8 cellular contexts compared by ENCODE assay signal in genomic region chr18:51029694-51030536, GRCh38. TPM values are rescaled to one million over a fixed set of nuclear protein-coding genes. Genes with fewer than 3 reads are reported as not detected.
DNase-seq lines count a peak whose midpoint lies in the region; ATAC-seq and TF ChIP-seq lines count a peak whose summit lies in the region.

Gene SMAD4 (plus strand): TSS chr18:51030213. CDS start chr18:51047047, 16,834 bp downstream.

- H3K9me3 ChIP-seq in MM.1S (replicated peaks; ENCODE audit: insufficient read depth, low read length) (no peaks in the 10 kb centered on the region), neural cell (ENCODE audit: low read length) (no peaks in the 10 kb centered on the region)

- peaks cover 55% of the 10 kb centered on the region for H3K4me1 Mint-ChIP-seq in stimulated activated naive CD8-positive, alpha-beta T cell treated with anti-CD3 and anti-CD28 coated beads, Interleukin-15, amount 100 ng/mL, for 72 hours

- H3K4me1 ChIP-seq in MM.1S (ENCODE audit: low read length), result peaks cover 25% of the 10 kb centered on the region

- H3K27me3 ChIP-seq in MM.1S (replicated peaks; ENCODE audit: insufficient read depth, low read length) (no peaks in the 10 kb centered on the region), neural cell (ENCODE audit: insufficient read depth, low read depth, low read length) (no peaks in the 10 kb centered on the region)

- peak; percentile 43 for TF ChIP-seq EP300 in neural cell (conservative IDR thresholded peaks at IDR 0.05; ENCODE audit: poor library complexity, severe bottlenecking)

- H4K20me1 ChIP-seq in MM.1S (ENCODE audit: insufficient read depth, low read length), result peaks cover 30% of the 10 kb centered on the region
- peaks cover 12% of the 10 kb centered on the region for H4K20me1 ChIP-seq in neural cell (ENCODE audit: insufficient read depth)

- H3K4me3 ChIP-seq in MM.1S (ENCODE audit: low read length), result peak within 1 kb of the TSS; percentile 86
- H3K4me3 ChIP-seq in neural cell (ENCODE audit: low read length), result peak within 1 kb of the TSS; percentile 88

- TF ChIP-seq CTCF in MM.1S (IDR thresholded peaks at IDR 0.05; ENCODE audit: low read length) (no peak), neural cell (IDR thresholded peaks at IDR 0.05; ENCODE audit: poor library complexity, severe bottlenecking) (peak; percentile 14)

- H3K79me2 ChIP-seq in MM.1S (ENCODE audit: low read length) (peaks cover 62% of the 10 kb centered on the region), neural cell (replicated peaks; ENCODE audit: insufficient read depth, low read length) (peaks cover 54% of the 10 kb centered on the region)

- H3K9me2 ChIP-seq in MM.1S (replicated peaks; ENCODE audit: insufficient read depth, low read length), result no peaks in the 10 kb centered on the region
- H3K9me2 ChIP-seq in neural cell (ENCODE audit: insufficient read depth, low read length), result no peaks in the 10 kb centered on the region

- H3K4me2 ChIP-seq in MM.1S (ENCODE audit: low read depth, low read length) (peak within 1 kb of the TSS; percentile 90), neural cell (ENCODE audit: low read length) (peak within 1 kb of the TSS; percentile 90)

- peak; percentile 91 for DNase-seq in G401 (ENCODE audit: low spot score)
- DNase-seq in HCEC 1CT, result peak; percentile 94
- DNase-seq in MM.1S, result peak; percentile 95
- DNase-seq in SIG-M5 (lab: John Stamatoyannopoulos, UW), result peak; percentile 67
- DNase-seq in activated gamma-delta T cell treated with Interleukin-2 at 50 U/mL for 16 hours, result peak; percentile 98
- peak; percentile 91 for DNase-seq in fibroblast of the conjunctiva (ENCODE audit: low read depth)
- DNase-seq in stimulated activated naive CD8-positive, alpha-beta T cell treated with anti-CD3 and anti-CD28 coated beads, Interleukin-15, amount 100 ng/mL, for 72 hours, result peak; percentile 97

- peaks cover 4% of the 10 kb centered on the region; the same call in 1 of the 2 replicates for H3K36me3 ChIP-seq in MM.1S (replicated peaks; ENCODE audit: insufficient read depth, low read length)
- peaks cover 19% of the 10 kb centered on the region for H3K36me3 ChIP-seq in neural cell (ENCODE audit: insufficient read depth, low read length)

- in situ Hi-C loops in G401 (cut with HindIII; ENCODE audit: low sequenced_read_pairs), result no loop called here

- H3K9me3 Mint-ChIP-seq in stimulated activated naive CD8-positive, alpha-beta T cell treated with anti-CD3 and anti-CD28 coated beads, Interleukin-15, amount 100 ng/mL, for 72 hours, result no peaks in the 10 kb centered on the region

- H2AFZ ChIP-seq in MM.1S (ENCODE audit: low read length) (peak within 1 kb of the TSS; percentile 83), neural cell (ENCODE audit: low read depth, low read length) (peak within 1 kb of the TSS; percentile 90)

- peak within 1 kb of the TSS; percentile 93 to 96 for H3K4me3 Mint-ChIP-seq in stimulated activated naive CD8-positive, alpha-beta T cell treated with anti-CD3 and anti-CD28 coated beads, Interleukin-15, amount 100 ng/mL, for 72 hours

- H3K9ac ChIP-seq in MM.1S (ENCODE audit: low read length), result peak within 1 kb of the TSS; percentile 84
- H3K9ac ChIP-seq in neural cell (ENCODE audit: low read length), result peak within 1 kb of the TSS; percentile 86

- TF ChIP-seq RAD21 in neural cell (conservative IDR thresholded peaks at IDR 0.05), result no peak

- H3F3A ChIP-seq in MM.1S (ENCODE audit: insufficient read depth, low read length) (0 out of 2 replicates have a peak, but pooled peaks cover 4% of the 10 kb centered on the region), neural cell (ENCODE audit: insufficient read depth, low read length, poor library complexity, severe bottlenecking) (no peaks in the 10 kb centered on the region)

- H3K27ac ChIP-seq in MM.1S (ENCODE audit: low read length) (peak within 1 kb of the TSS; percentile 70), neural cell (ENCODE audit: low read length) (peak within 1 kb of the TSS; percentile 89)

- H3K27me3 Mint-ChIP-seq in stimulated activated naive CD8-positive, alpha-beta T cell treated with anti-CD3 and anti-CD28 coated beads, Interleukin-15, amount 100 ng/mL, for 72 hours, result no peaks in the 10 kb centered on the region

- peak within 1 kb of the TSS; percentile 99 to 100 for H3K27ac Mint-ChIP-seq in stimulated activated naive CD8-positive, alpha-beta T cell treated with anti-CD3 and anti-CD28 coated beads, Interleukin-15, amount 100 ng/mL, for 72 hours

- ATAC-seq in stimulated activated naive CD8-positive, alpha-beta T cell treated with anti-CD3 and anti-CD28 coated beads, Interleukin-15, amount 100 ng/mL, for 72 hours, result peak; percentile 88

TF ChIP-seq in neural cell, 6 proteins besides CTCF, POLR2A, EP300 and RAD21:
- TF ChIP-seq POLR2AphosphoS5 (IDR thresholded peaks at IDR 0.05), result peak; percentile 98
- TF ChIP-seq MXI1 (conservative IDR thresholded peaks at IDR 0.05; ENCODE audit: poor library complexity, severe bottlenecking), result peak; percentile 32
- peak; percentile 59 for TF ChIP-seq REST (IDR thresholded peaks at IDR 0.05; ENCODE audit: borderline replicate concordance)
- TF ChIP-seq EZH2 (IDR thresholded peaks at IDR 0.05; ENCODE audit: borderline replicate concordance, insufficient read depth, low read length, poor library complexity, severe bottlenecking), result no peak
- peak; percentile 52 for TF ChIP-seq TAF1 (IDR thresholded peaks at IDR 0.05; ENCODE audit: low read depth)
- peak; percentile 26 for TF ChIP-seq SMC3 (conservative IDR thresholded peaks at IDR 0.05; ENCODE audit: poor library complexity)

RNA-seq across cellular contexts. Expression of gene SMAD4, which starts in this region (rescaled TPM):
- total RNA-seq in G401 (2014; rRNA removed; shearing (Covaris generic)), result 47.2 and 120 TPM in 2 replicates
- polyA plus RNA-seq in neural cell, result 40.2 and 49.8 TPM in 2 replicates
- 99.8 and 130 TPM in 2 replicates for polyA minus RNA-seq in neural cell

Comparison
In these comparisons a context has a peak if more than half of its experiments do, and no peak if none do; other contexts are left out.
1. Peak in every context shown above with its lines: DNase-seq, ATAC-seq, H3K4me3 ChIP-seq and H3K27ac ChIP-seq.